Comparison of ENCODE assay signal across 10 cellular contexts in genomic region chr10:23742368-23742767, GRCh38.
DNase-seq lines count a peak whose midpoint lies in the region; ATAC-seq and TF ChIP-seq lines count a peak whose summit lies in the region.
"Had no signal": no experiment of that assay in that cellular context is flagged by ENCODE, and none has a peak within 500 bp of the region (broad histone marks: within the 10 kb centered on the region; RNA-seq: fewer than 3 reads in every experiment).

No MANE protein-coding gene starts in this region.

- no peaks in the 10 kb centered on the region for H3K4me1 ChIP-seq in psoas muscle
- H3K4me1 ChIP-seq in gastroesophageal sphincter, result no peaks in the 10 kb centered on the region

- ATAC-seq in GM19351 (IDR thresholded peaks at IDR 0.05; ENCODE audit: unreplicated experiment) (peak; percentile 97), HG02885 (IDR thresholded peaks at IDR 0.05; ENCODE audit: poor library complexity, unreplicated experiment) (peak; percentile 99), psoas muscle (no peak), sciatic nerve (no peak), gastroesophageal sphincter (no peak)

- H3K4me3 ChIP-seq in psoas muscle, result no peak overlapping the region
- no peak overlapping the region for H3K4me3 ChIP-seq in gastroesophageal sphincter

- H3K9me3 ChIP-seq in psoas muscle (no peaks in the 10 kb centered on the region), gastroesophageal sphincter (no peaks in the 10 kb centered on the region)

- TF ChIP-seq EP300 in gastroesophageal sphincter (IDR thresholded peaks at IDR 0.05), result no peak

- WGBS in psoas muscle, 3 donors, result 85 to 90% (median 90%) methylated on average over 2 of the region's 2 CpGs
- 71 to 83% methylated on average over 1 to 2 of the region's 2 CpGs for WGBS in gastroesophageal sphincter (ENCODE audit: low coverage in 1 of 2), 2 donors

- no peak for TF ChIP-seq POLR2A in gastroesophageal sphincter (IDR thresholded peaks at IDR 0.05)

- H3K36me3 ChIP-seq in psoas muscle (ENCODE audit: insufficient read depth in 1 of 2, low read depth in 1 of 2) (no peaks in the 10 kb centered on the region), gastroesophageal sphincter (no peaks in the 10 kb centered on the region)

- H3K27ac ChIP-seq in psoas muscle (no peak overlapping the region), gastroesophageal sphincter (no peak overlapping the region)

- DNase-seq in CD1c-positive myeloid dendritic cell (ENCODE audit: extremely low spot score) (peak; percentile 26), Kasumi-1 (lab: John Stamatoyannopoulos, UW) (peak; percentile 68 to 70), psoas muscle (no peak), sciatic nerve (ENCODE audit: low spot score) (no peak), COR-L47 (lab: John Stamatoyannopoulos, UW) (no peak)
- DNase-seq: erythroblast, IMR-90 had no signal

- intact Hi-C loops in psoas muscle (cut with DNase I) (no loop called here), sciatic nerve (cut with DNase I) (no loop called here)

- TF ChIP-seq CTCF in psoas muscle (IDR thresholded peaks at IDR 0.05), result no peak
- TF ChIP-seq CTCF in gastroesophageal sphincter (IDR thresholded peaks at IDR 0.05), result no peak

- H3K27me3 ChIP-seq in psoas muscle (ENCODE audit: insufficient read depth in 3 of 3, low read length in 2 of 3) (no peaks in the 10 kb centered on the region), gastroesophageal sphincter (peaks cover 13% of the 10 kb centered on the region)

Comparison
In these comparisons a context has a peak if more than half of its experiments do, and no peak if none do; other contexts are left out.
1. DNase-seq: peak in CD1c-positive myeloid dendritic cell (single experiment) and Kasumi-1 (2 of 2); none in psoas muscle (0 of 2), sciatic nerve (single experiment) and COR-L47 (single experiment).
2. ATAC-seq: peak in GM19351 (single experiment) and HG02885 (single experiment); none in psoas muscle (0 of 4), sciatic nerve (single experiment) and gastroesophageal sphincter (single experiment).